Comparison of ENCODE assay signal across 21 cellular contexts in genomic region chr15:86382341-86382740, GRCh38.
DNase-seq lines count a peak whose midpoint lies in the region; ATAC-seq and TF ChIP-seq lines count a peak whose summit lies in the region.
"Had no signal": no experiment of that assay in that cellular context is flagged by ENCODE, and none has a peak within 500 bp of the region (broad histone marks: within the 10 kb centered on the region; RNA-seq: fewer than 3 reads in every experiment).

No MANE protein-coding gene starts in this region.

- H3K4me1 ChIP-seq in suprapubic skin (no peaks in the 10 kb centered on the region), lower lobe of right lung (no peaks in the 10 kb centered on the region)
- H3K4me1 ChIP-seq: Caco-2, SJSA1 had no signal

- H3K9me3 ChIP-seq in suprapubic skin (no peaks in the 10 kb centered on the region), lower lobe of right lung (no peaks in the 10 kb centered on the region)
- H3K9me3 ChIP-seq: Caco-2, SJSA1 had no signal

- TF ChIP-seq CTCF in suprapubic skin (IDR thresholded peaks at IDR 0.05), result no peak
- TF ChIP-seq CTCF in lower lobe of right lung (IDR thresholded peaks at IDR 0.05), result no peak

- no peaks in the 10 kb centered on the region for H3K36me3 ChIP-seq in suprapubic skin
- H3K36me3 ChIP-seq in lower lobe of right lung, result no peaks in the 10 kb centered on the region
- H3K36me3 ChIP-seq: SJSA1 had no signal

- H3K4me3 ChIP-seq in suprapubic skin, result no peak overlapping the region
- no peak overlapping the region for H3K4me3 ChIP-seq in lower lobe of right lung
- H3K4me3 ChIP-seq: GM23248, SJSA1 had no signal

- 65% methylated on average over 5 of the region's 5 CpGs for WGBS in suprapubic skin

- intact Hi-C loops in lower lobe of right lung (cut with DNase I), result no loop called here

- no peak for TF ChIP-seq POLR2A in suprapubic skin (IDR thresholded peaks at IDR 0.05)

- H3K27ac ChIP-seq in suprapubic skin, result no peak overlapping the region
- no peak overlapping the region for H3K27ac ChIP-seq in lower lobe of right lung
- H3K27ac ChIP-seq: C4-2B, GM23248, SJSA1 had no signal

- TF ChIP-seq EP300 in suprapubic skin (IDR thresholded peaks at IDR 0.05), result no peak

- no peaks in the 10 kb centered on the region for H3K27me3 ChIP-seq in suprapubic skin
- no peaks in the 10 kb centered on the region for H3K27me3 ChIP-seq in lower lobe of right lung (ENCODE audit: low read depth)
- H3K27me3 ChIP-seq: SJSA1 had no signal

- peak; percentile 46 for DNase-seq in NCI-H345 (lab: John Stamatoyannopoulos, UW)
- DNase-seq in NCI-H345 treated with DMSO at 0.1 percent for 48 hours (lab: John Stamatoyannopoulos, UW; ENCODE audit: unreplicated experiment), result no peak
- DNase-seq in NCI-H526 treated with DMSO at 0.1 percent for 48 hours (lab: John Stamatoyannopoulos, UW), result peak; percentile 32
- peak; percentile 47 for DNase-seq in left kidney (ENCODE audit: low read depth, low spot score)
- DNase-seq in suprapubic skin (ENCODE audit: low spot score in 2 of 2), result no peak
- DNase-seq in lower lobe of right lung, result no peak
- DNase-seq: Caco-2; CD8-positive, alpha-beta T cell; GM23248; H7; Karpas-422; NCI-H1105; NCI-H2029 treated with DMSO at 0.1 percent for 48 hours; NCI-H82; Right ventricle myocardium superior; RPMI8226; T-cell had no signal

- ATAC-seq in lower lobe of right lung, result no peak
- ATAC-seq in GM18861 (IDR thresholded peaks at IDR 0.05; ENCODE audit: unreplicated experiment), result no peak
- ATAC-seq: CD8-positive, alpha-beta T cell; HepG2; T-cell had no signal

Comparison
In these comparisons a context has a peak if more than half of its experiments do, and no peak if none do; other contexts are left out.
1. DNase-seq: peak in NCI-H345 (single experiment), NCI-H526 treated with DMSO at 0.1 percent for 48 hours (single experiment) and left kidney (single experiment); none in NCI-H345 treated with DMSO at 0.1 percent for 48 hours (single experiment), suprapubic skin (0 of 2) and lower lobe of right lung (single experiment).